Comparison of ENCODE assay signal across 12 cellular contexts in genomic region chr6:11938285-11938890, GRCh38.
DNase-seq lines count a peak whose midpoint lies in the region; ATAC-seq and TF ChIP-seq lines count a peak whose summit lies in the region.
"Had no signal": no experiment of that assay in that cellular context is flagged by ENCODE, and none has a peak within 500 bp of the region (broad histone marks: within the 10 kb centered on the region; RNA-seq: fewer than 3 reads in every experiment).

No MANE protein-coding gene starts in this region.

- POLR2A ChIA-PET in activated CD8-positive, alpha-beta T cell treated with anti-CD3 and anti-CD28 coated beads for 36 hours (lab: Charles Lee) = no interaction called here

- DNase-seq in CD14-positive monocyte (ENCODE audit: low spot score) = no peak
- peak; percentile 21 for DNase-seq in NB4 (ENCODE audit: low read depth)
- peak; percentile 54 for DNase-seq in endothelial cell (ENCODE audit: low spot score)
- DNase-seq in myocyte (ENCODE audit: low read depth) = peak; percentile 9
- no peak for DNase-seq in A172 (ENCODE audit: low spot score)
- no peak for DNase-seq in activated CD8-positive, alpha-beta T cell treated with anti-CD3 and anti-CD28 coated beads for 36 hours
- DNase-seq: nucleus accumbens, SK-N-SH, tibial artery had no signal

- CTCF ChIA-PET in activated CD8-positive, alpha-beta T cell treated with anti-CD3 and anti-CD28 coated beads for 36 hours (lab: Charles Lee) = no interaction called here

- intact Hi-C loops in CD14-positive monocyte (cut with micrococcal nuclease) = no loop called here
- intact Hi-C loops in activated CD8-positive, alpha-beta T cell treated with anti-CD3 and anti-CD28 coated beads for 36 hours (cut with micrococcal nuclease) = no loop called here

- no peak overlapping the region for H3K4me3 ChIP-seq in NB4 (ENCODE audit: low read depth, low read length)
- H3K4me3 ChIP-seq: tibial artery had no signal

- H3K4me3 Mint-ChIP-seq in CD14-positive monocyte (peak overlapping the region; percentile 34 to 78), endothelial cell (ENCODE audit: unreplicated experiment) (no peak overlapping the region)
- no peak overlapping the region for H3K4me3 Mint-ChIP-seq in activated CD8-positive, alpha-beta T cell treated with anti-CD3 and anti-CD28 coated beads for 36 hours
- H3K4me3 Mint-ChIP-seq: B cell had no signal

- peaks cover 0 to 3% (median 2%) of the 10 kb centered on the region in 7 donors for H3K9me3 Mint-ChIP-seq in CD14-positive monocyte
- H3K9me3 Mint-ChIP-seq in endothelial cell (ENCODE audit: unreplicated experiment) = no peaks in the 10 kb centered on the region
- H3K9me3 Mint-ChIP-seq in activated CD8-positive, alpha-beta T cell treated with anti-CD3 and anti-CD28 coated beads for 36 hours = no peaks in the 10 kb centered on the region

- H3K36me3 Mint-ChIP-seq in CD14-positive monocyte (no peaks in the 10 kb centered on the region), endothelial cell (ENCODE audit: low read depth, unreplicated experiment) (no peaks in the 10 kb centered on the region)
- no peaks in the 10 kb centered on the region for H3K36me3 Mint-ChIP-seq in activated CD8-positive, alpha-beta T cell treated with anti-CD3 and anti-CD28 coated beads for 36 hours (ENCODE audit: low read depth)

- H3K27ac Mint-ChIP-seq in CD14-positive monocyte (no peak overlapping the region), endothelial cell (ENCODE audit: unreplicated experiment) (peak overlapping the region; percentile 92)
- no peak overlapping the region for H3K27ac Mint-ChIP-seq in activated CD8-positive, alpha-beta T cell treated with anti-CD3 and anti-CD28 coated beads for 36 hours
- H3K27ac Mint-ChIP-seq: B cell had no signal

- H3K27me3 Mint-ChIP-seq in CD14-positive monocyte (ENCODE audit: low read depth in 3 of 3) (peaks cover 0 to 2% (median 0%) of the 10 kb centered on the region in 3 donors), endothelial cell (ENCODE audit: unreplicated experiment) (no peaks in the 10 kb centered on the region)
- H3K27me3 Mint-ChIP-seq in activated CD8-positive, alpha-beta T cell treated with anti-CD3 and anti-CD28 coated beads for 36 hours = no peaks in the 10 kb centered on the region

- TF ChIP-seq CTCF in CD14-positive monocyte (IDR thresholded peaks at IDR 0.05) (no peak), NB4 (IDR thresholded peaks at IDR 0.05; ENCODE audit: low read depth, low read length) (no peak), endothelial cell (IDR thresholded peaks at IDR 0.05; ENCODE audit: unreplicated experiment) (no peak)
- no peak for TF ChIP-seq CTCF in activated CD8-positive, alpha-beta T cell treated with anti-CD3 and anti-CD28 coated beads for 36 hours (IDR thresholded peaks at IDR 0.05)

- ATAC-seq in GM19467 (IDR thresholded peaks at IDR 0.05; ENCODE audit: unreplicated experiment) = no peak
- ATAC-seq in HG02571 (IDR thresholded peaks at IDR 0.05; ENCODE audit: unreplicated experiment) = no peak
- ATAC-seq in activated CD8-positive, alpha-beta T cell treated with anti-CD3 and anti-CD28 coated beads for 36 hours = no peak

- peaks cover 6% of the 10 kb centered on the region for H3K4me1 Mint-ChIP-seq in CD14-positive monocyte
- H3K4me1 Mint-ChIP-seq in endothelial cell (ENCODE audit: unreplicated experiment) = peaks cover 9% of the 10 kb centered on the region
- peaks cover 4% of the 10 kb centered on the region for H3K4me1 Mint-ChIP-seq in activated CD8-positive, alpha-beta T cell treated with anti-CD3 and anti-CD28 coated beads for 36 hours (ENCODE audit: low read depth)

- TF ChIP-seq POLR2A in NB4 (IDR thresholded peaks at IDR 0.05; ENCODE audit: extremely low read depth, insufficient read length) = no peak

Comparison
In these comparisons a context has a peak if more than half of its experiments do, and no peak if none do; other contexts are left out.
1. DNase-seq: peak in NB4 (single experiment), endothelial cell (single experiment) and myocyte (single experiment); none in CD14-positive monocyte (single experiment), A172 (single experiment) and activated CD8-positive, alpha-beta T cell treated with anti-CD3 and anti-CD28 coated beads for 36 hours (single experiment).
2. H3K4me3 Mint-ChIP-seq: peak in CD14-positive monocyte (2 of 2); none in endothelial cell (single experiment) and activated CD8-positive, alpha-beta T cell treated with anti-CD3 and anti-CD28 coated beads for 36 hours (single experiment).